In the genomic region with DNA sequence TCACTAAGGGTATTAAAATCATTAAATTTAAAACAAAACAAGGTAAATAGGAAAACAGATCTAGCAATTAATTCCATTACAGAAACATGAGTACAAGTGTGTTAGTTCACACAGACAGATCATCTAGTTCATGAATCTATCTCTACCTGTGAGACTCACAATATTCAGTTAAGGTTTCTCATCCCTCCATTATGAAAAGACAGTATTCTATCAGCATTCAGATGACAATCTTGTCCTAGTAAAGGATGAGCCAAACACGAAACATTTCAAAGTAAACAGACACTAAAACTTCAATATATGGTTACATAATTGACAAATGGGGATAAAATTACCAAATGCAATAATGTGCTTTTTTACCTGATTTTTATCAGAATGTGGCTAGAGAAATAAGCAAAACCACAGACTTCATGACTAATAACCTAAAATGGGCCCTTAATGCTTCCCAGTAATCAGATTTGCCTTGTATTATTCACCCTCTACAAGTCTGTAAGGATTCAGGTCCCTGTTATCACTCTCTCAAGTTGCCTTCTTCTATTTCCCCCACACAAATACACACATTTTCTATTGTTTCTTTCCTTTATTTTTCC, we compare ENCODE assay signal across 1 cellular context.
TF ChIP-seq lines count a peak whose summit lies in the region.

No MANE protein-coding gene starts in this region.

TF ChIP-seq in IMR-90, 13 proteins besides CTCF, POLR2A, EP300 and RAD21:
- TF ChIP-seq CEBPB (IDR thresholded peaks at IDR 0.05; ENCODE audit: low read depth, low read length): no peak
- TF ChIP-seq, protein P1, sequence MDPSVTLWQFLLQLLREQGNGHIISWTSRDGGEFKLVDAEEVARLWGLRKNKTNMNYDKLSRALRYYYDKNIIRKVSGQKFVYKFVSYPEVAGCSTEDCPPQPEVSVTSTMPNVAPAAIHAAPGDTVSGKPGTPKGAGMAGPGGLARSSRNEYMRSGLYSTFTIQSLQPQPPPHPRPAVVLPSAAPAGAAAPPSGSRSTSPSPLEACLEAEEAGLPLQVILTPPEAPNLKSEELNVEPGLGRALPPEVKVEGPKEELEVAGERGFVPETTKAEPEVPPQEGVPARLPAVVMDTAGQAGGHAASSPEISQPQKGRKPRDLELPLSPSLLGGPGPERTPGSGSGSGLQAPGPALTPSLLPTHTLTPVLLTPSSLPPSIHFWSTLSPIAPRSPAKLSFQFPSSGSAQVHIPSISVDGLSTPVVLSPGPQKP (IDR thresholded peaks at IDR 0.05; ENCODE audit: borderline replicate concordance, low read depth, low read length): no peak
- no peak for TF ChIP-seq SMC3 (IDR thresholded peaks at IDR 0.05; ENCODE audit: low read depth, low read length)
- TF ChIP-seq MXI1 (IDR thresholded peaks at IDR 0.05; ENCODE audit: borderline replicate concordance, low read depth, low read length): no peak
- no peak for TF ChIP-seq CHD1 (IDR thresholded peaks at IDR 0.05; ENCODE audit: low read depth, low read length)
- no peak for TF ChIP-seq RFX5 (IDR thresholded peaks at IDR 0.05; ENCODE audit: low read depth, low read length)
TF ChIP-seq in IMR-90: peak in this region for 0.
